In the genomic region with DNA sequence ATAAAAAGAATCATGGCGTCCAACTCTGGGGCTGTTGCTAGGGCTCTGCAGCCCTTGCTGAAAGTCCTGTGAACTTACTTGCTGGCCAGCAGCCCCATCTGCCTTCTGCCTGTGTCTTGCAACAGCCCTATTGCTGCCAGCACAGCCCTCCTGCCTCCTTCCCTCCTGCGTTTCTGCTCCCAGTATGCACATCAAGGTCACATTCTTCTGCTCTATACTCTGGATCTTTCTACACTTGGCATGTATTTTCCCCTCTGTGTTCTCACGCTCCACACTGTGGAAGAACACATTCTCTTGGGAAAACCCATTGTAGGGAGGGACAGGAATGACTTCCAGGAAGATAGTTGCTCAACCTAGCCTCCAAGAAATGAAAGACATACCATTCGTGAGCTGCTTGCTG, we compare ENCODE assay signal across 16 cellular contexts.
DNase-seq lines count a peak whose midpoint lies in the region; ATAC-seq and TF ChIP-seq lines count a peak whose summit lies in the region.
"Had no signal": no experiment of that assay in that cellular context is flagged by ENCODE, and none has a peak within 500 bp of the region (broad histone marks: within the 10 kb centered on the region; RNA-seq: fewer than 3 reads in every experiment).

No MANE protein-coding gene starts in this region.

- intact Hi-C loops in left ventricle myocardium inferior (cut with micrococcal nuclease) (no loop called here), sigmoid colon (cut with DNase I) (no loop called here), Caco-2 (cut with micrococcal nuclease; ENCODE audit: unreplicated experiment) (no loop called here)

- H3K36me3 ChIP-seq in CD8-positive, alpha-beta memory T cell (ENCODE audit: insufficient read depth, low read length), result no peaks in the 10 kb centered on the region
- no peaks in the 10 kb centered on the region for H3K36me3 ChIP-seq in brain microvascular endothelial cell (replicated peaks)
- H3K36me3 ChIP-seq in left ventricle myocardium inferior, result no peaks in the 10 kb centered on the region
- no peaks in the 10 kb centered on the region for H3K36me3 ChIP-seq in sigmoid colon
- H3K36me3 ChIP-seq in Caco-2 (ENCODE audit: control insufficient read depth, insufficient read depth, low read length), result no peaks in the 10 kb centered on the region
- H3K36me3 ChIP-seq: neutrophil had no signal

- H3K27me3 Mint-ChIP-seq in CD8-positive, alpha-beta memory T cell, result peaks cover 0 to 1% of the 10 kb centered on the region in 2 donors
- no peaks in the 10 kb centered on the region for H3K27me3 Mint-ChIP-seq in stimulated activated memory B cell treated with anti-CD40 and anti-IgM and Interleukin-4, amounts not matched to agents 10 μg/mL and 1 μg/mL and 100 μg/mL, for 72 hours
- no peaks in the 10 kb centered on the region for H3K27me3 Mint-ChIP-seq in Caco-2 (ENCODE audit: insufficient read depth, unreplicated experiment)
- H3K27me3 Mint-ChIP-seq: T-cell had no signal

- ATAC-seq in stimulated activated memory B cell treated with anti-CD40 and anti-IgM and Interleukin-4, amounts not matched to agents 10 μg/mL and 1 μg/mL and 100 μg/mL, for 72 hours, result no peak
- ATAC-seq in HG03095 (IDR thresholded peaks at IDR 0.05; ENCODE audit: unreplicated experiment), result no peak
- no peak for ATAC-seq in HG03565 (IDR thresholded peaks at IDR 0.05; ENCODE audit: unreplicated experiment)
- ATAC-seq: T-cell had no signal

- H3K36me3 Mint-ChIP-seq in CD8-positive, alpha-beta memory T cell, result peaks cover 0 to 3% (median 0%) of the 10 kb centered on the region in 3 donors
- peaks cover 10% of the 10 kb centered on the region for H3K36me3 Mint-ChIP-seq in stimulated activated memory B cell treated with anti-CD40 and anti-IgM and Interleukin-4, amounts not matched to agents 10 μg/mL and 1 μg/mL and 100 μg/mL, for 72 hours
- no peaks in the 10 kb centered on the region for H3K36me3 Mint-ChIP-seq in Caco-2 (ENCODE audit: insufficient read depth, unreplicated experiment)

- TF ChIP-seq POLR2A in sigmoid colon (IDR thresholded peaks at IDR 0.05), result no peak

- H3K9me3 Mint-ChIP-seq in CD8-positive, alpha-beta memory T cell, result no peaks in the 10 kb centered on the region
- peaks cover 8% of the 10 kb centered on the region for H3K9me3 Mint-ChIP-seq in stimulated activated memory B cell treated with anti-CD40 and anti-IgM and Interleukin-4, amounts not matched to agents 10 μg/mL and 1 μg/mL and 100 μg/mL, for 72 hours
- no peaks in the 10 kb centered on the region for H3K9me3 Mint-ChIP-seq in Caco-2 (ENCODE audit: unreplicated experiment)

- CTCF ChIA-PET in CD8-positive, alpha-beta memory T cell (lab: Charles Lee), result no interaction called here
- CTCF ChIA-PET in Caco-2 (lab: Charles Lee), result no interaction called here

- no peak overlapping the region for H3K27ac ChIP-seq in CD8-positive, alpha-beta memory T cell (ENCODE audit: low read depth, low read length)
- no peak overlapping the region for H3K27ac ChIP-seq in brain microvascular endothelial cell
- peak overlapping the region; percentile 49 for H3K27ac ChIP-seq in left ventricle myocardium inferior (replicated peaks)
- no peak overlapping the region for H3K27ac ChIP-seq in sigmoid colon
- H3K27ac ChIP-seq: BLaER1 treated with 17β-estradiol and CSF1 and Interleukin-3, amounts not matched to agents 10 nM and 100 nM; neutrophil had no signal

- BruUV-seq in Caco-2 (replicated peaks; lab: Mats Ljungman, UMichigan), result no TSS peak

- TF ChIP-seq CTCF in brain microvascular endothelial cell (IDR thresholded peaks at IDR 0.05; ENCODE audit: low read depth, low read length, missing control alignments) (no peak), left ventricle myocardium inferior (IDR thresholded peaks at IDR 0.05; ENCODE audit: borderline replicate concordance) (no peak), sigmoid colon (IDR thresholded peaks at IDR 0.05) (no peak), Caco-2 (IDR thresholded peaks at IDR 0.05; ENCODE audit: insufficient read depth in 1 of 2, low read depth in 1 of 2, low read length in 1 of 2, severe bottlenecking in 1 of 2, unreplicated experiment in 1 of 2) (no peak)

- H3K4me1 ChIP-seq in CD8-positive, alpha-beta memory T cell (ENCODE audit: insufficient read depth, low read length), result no peaks in the 10 kb centered on the region
- H3K4me1 ChIP-seq in left ventricle myocardium inferior (peaks cover 49% of the 10 kb centered on the region), sigmoid colon (peaks cover 0 to 8% (median 0%) of the 10 kb centered on the region in 4 donors), Caco-2 (peaks cover 7% of the 10 kb centered on the region)

- WGBS in sigmoid colon, 2 donors, result 82 to 90% methylated on average over 4 of the region's 4 CpGs

- no peak for TF ChIP-seq EP300 in sigmoid colon (IDR thresholded peaks at IDR 0.05)

- in situ Hi-C loops in brain microvascular endothelial cell (cut with HindIII; ENCODE audit: low pct_ligation_motif_present, low sequenced_read_pairs), result no loop called here

- no peaks in the 10 kb centered on the region for H3K27me3 ChIP-seq in CD8-positive, alpha-beta memory T cell (ENCODE audit: insufficient read depth, low read length, poor library complexity, severe bottlenecking)
- H3K27me3 ChIP-seq in brain microvascular endothelial cell (replicated peaks) (no peaks in the 10 kb centered on the region), left ventricle myocardium inferior (ENCODE audit: low read depth) (no peaks in the 10 kb centered on the region), sigmoid colon (no peaks in the 10 kb centered on the region), Caco-2 (replicated peaks; ENCODE audit: control insufficient read depth, insufficient read depth, low read length) (no peaks in the 10 kb centered on the region)
- H3K27me3 ChIP-seq: BLaER1 treated with 17β-estradiol and CSF1 and Interleukin-3, amounts not matched to agents 10 nM and 100 nM; neutrophil had no signal

- no peak overlapping the region for H3K4me3 ChIP-seq in CD8-positive, alpha-beta memory T cell (ENCODE audit: low read length)
- H3K4me3 ChIP-seq in brain microvascular endothelial cell (ENCODE audit: low read depth, low read length) (no peak overlapping the region), left ventricle myocardium inferior (no peak overlapping the region), sigmoid colon (no peak overlapping the region), Caco-2 (ENCODE audit: low read depth, low read length) (no peak overlapping the region)
- H3K4me3 ChIP-seq: BLaER1 treated with 17β-estradiol and CSF1 and Interleukin-3, amounts not matched to agents 10 nM and 100 nM; lung had no signal

- POLR2A ChIA-PET in CD8-positive, alpha-beta memory T cell (lab: Charles Lee), result no interaction called here
- POLR2A ChIA-PET in Caco-2 (lab: Charles Lee), result no interaction called here

- H3K4me3 Mint-ChIP-seq in CD8-positive, alpha-beta memory T cell, result peak overlapping the region in 1 of 7 donors; percentile 2
- no peak overlapping the region for H3K4me3 Mint-ChIP-seq in stimulated activated memory B cell treated with anti-CD40 and anti-IgM and Interleukin-4, amounts not matched to agents 10 μg/mL and 1 μg/mL and 100 μg/mL, for 72 hours
- no peak overlapping the region for H3K4me3 Mint-ChIP-seq in Caco-2 (ENCODE audit: unreplicated experiment)
- H3K4me3 Mint-ChIP-seq: T-cell had no signal

- H3K4me1 Mint-ChIP-seq in CD8-positive, alpha-beta memory T cell, result peaks cover 56 to 89% (median 71%) of the 10 kb centered on the region in 3 donors
- peaks cover 12% of the 10 kb centered on the region for H3K4me1 Mint-ChIP-seq in stimulated activated memory B cell treated with anti-CD40 and anti-IgM and Interleukin-4, amounts not matched to agents 10 μg/mL and 1 μg/mL and 100 μg/mL, for 72 hours
- H3K4me1 Mint-ChIP-seq in Caco-2 (ENCODE audit: low read depth, unreplicated experiment), result peaks cover 10% of the 10 kb centered on the region

- no peak for DNase-seq in CD8-positive, alpha-beta memory T cell
- peak; percentile 32 for DNase-seq in brain microvascular endothelial cell
- DNase-seq in left ventricle myocardium inferior, result peak; percentile 59
- peak; percentile 80 for DNase-seq in sigmoid colon
- DNase-seq in Caco-2, result no peak
- DNase-seq: activated CD4-positive, CD25-positive, alpha-beta regulatory T cell treated with anti-CD3 and anti-CD28 coated beads, Interleukin-2, amount 50 U/mL, for 72 hours; activated T-cell treated with anti-CD3 and anti-CD28 coated beads for 4 hours; NCI-H146; NCI-H524 treated with DMSO at 0.1 percent for 48 hours; T-cell had no signal

- no peaks in the 10 kb centered on the region for H3K9me3 ChIP-seq in CD8-positive, alpha-beta memory T cell (ENCODE audit: low read length)
- no peaks in the 10 kb centered on the region for H3K9me3 ChIP-seq in left ventricle myocardium inferior (replicated peaks)
- H3K9me3 ChIP-seq in sigmoid colon, result no peaks in the 10 kb centered on the region
- 0 out of 2 replicates have a peak, but pooled peaks cover 1% of the 10 kb centered on the region for H3K9me3 ChIP-seq in Caco-2
- H3K9me3 ChIP-seq: neutrophil had no signal

- peak overlapping the region in 6 of 8 donors; percentile 24 to 93 (median 50) for H3K27ac Mint-ChIP-seq in CD8-positive, alpha-beta memory T cell
- H3K27ac Mint-ChIP-seq in stimulated activated memory B cell treated with anti-CD40 and anti-IgM and Interleukin-4, amounts not matched to agents 10 μg/mL and 1 μg/mL and 100 μg/mL, for 72 hours, result no peak overlapping the region
- H3K27ac Mint-ChIP-seq in Caco-2 (ENCODE audit: unreplicated experiment), result no peak overlapping the region
- H3K27ac Mint-ChIP-seq: T-cell had no signal

Comparison
In these comparisons a context has a peak if more than half of its experiments do, and no peak if none do; other contexts are left out.
1. DNase-seq: peak in brain microvascular endothelial cell (single experiment), left ventricle myocardium inferior (single experiment) and sigmoid colon (single experiment); none in CD8-positive, alpha-beta memory T cell (0 of 5) and Caco-2 (0 of 2).
2. H3K27ac Mint-ChIP-seq: peak in CD8-positive, alpha-beta memory T cell (6 of 8); none in stimulated activated memory B cell treated with anti-CD40 and anti-IgM and Interleukin-4, amounts not matched to agents 10 μg/mL and 1 μg/mL and 100 μg/mL, for 72 hours (single experiment) and Caco-2 (single experiment).